ENCODE assay signal across 2 cellular contexts in the genomic region with DNA sequence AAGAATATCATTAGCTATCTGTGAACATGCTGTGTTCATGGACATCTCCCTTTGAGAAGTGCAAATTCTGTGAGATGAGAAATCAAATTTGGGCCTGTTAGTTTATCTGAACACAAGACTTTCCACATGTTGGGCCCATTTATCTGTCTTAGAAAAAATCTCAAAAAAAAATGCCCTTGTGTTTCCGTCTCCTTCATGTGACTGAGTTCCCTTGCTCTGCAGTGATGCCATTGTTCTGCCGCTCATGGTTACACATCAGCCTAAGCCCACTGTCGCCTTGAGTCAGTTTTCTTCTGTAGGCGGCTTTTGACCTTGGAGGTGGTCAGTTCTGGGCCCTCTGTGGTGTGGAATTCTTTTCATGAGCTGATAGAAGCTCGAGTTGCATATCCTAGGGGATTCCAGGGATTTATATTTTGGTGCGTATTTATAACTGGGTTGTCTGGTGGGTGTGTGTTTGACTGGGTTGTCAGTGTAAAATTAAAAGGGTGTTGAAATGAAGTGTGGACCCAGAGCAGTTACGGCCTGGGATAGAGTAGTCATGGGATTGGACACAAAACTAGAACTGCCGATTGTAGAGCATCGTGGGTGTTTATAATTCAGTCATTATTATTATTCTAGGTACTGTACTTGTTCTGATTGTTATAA.
TF ChIP-seq lines count a peak whose summit lies in the region.

No MANE protein-coding gene starts in this region.

TF ChIP-seq in HepG2, 621 proteins besides CTCF, POLR2A, EP300 and RAD21 (continued from another document):
- TF ChIP-seq, protein P1, sequence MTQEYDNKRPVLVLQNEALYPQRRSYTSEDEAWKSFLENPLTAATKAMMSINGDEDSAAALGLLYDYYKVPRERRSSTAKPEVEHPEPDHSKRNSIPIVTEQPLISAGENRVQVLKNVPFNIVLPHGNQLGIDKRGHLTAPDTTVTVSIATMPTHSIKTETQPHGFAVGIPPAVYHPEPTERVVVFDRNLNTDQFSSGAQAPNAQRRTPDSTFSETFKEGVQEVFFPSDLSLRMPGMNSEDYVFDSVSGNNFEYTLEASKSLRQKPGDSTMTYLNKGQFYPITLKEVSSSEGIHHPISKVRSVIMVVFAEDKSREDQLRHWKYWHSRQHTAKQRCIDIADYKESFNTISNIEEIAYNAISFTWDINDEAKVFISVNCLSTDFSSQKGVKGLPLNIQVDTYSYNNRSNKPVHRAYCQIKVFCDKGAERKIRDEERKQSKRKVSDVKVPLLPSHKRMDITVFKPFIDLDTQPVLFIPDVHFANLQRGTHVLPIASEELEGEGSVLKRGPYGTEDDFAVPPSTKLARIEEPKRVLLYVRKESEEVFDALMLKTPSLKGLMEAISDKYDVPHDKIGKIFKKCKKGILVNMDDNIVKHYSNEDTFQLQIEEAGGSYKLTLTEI (CRISPR knock-in tag; conservative IDR thresholded peaks at IDR 0.05), result no peak
- TF ChIP-seq TSC22D2 (CRISPR knock-in tag; IDR thresholded peaks at IDR 0.05; ENCODE audit: borderline replicate concordance) (no peak), NFE2L2 (IDR thresholded peaks at IDR 0.05; ENCODE audit: low read length) (no peak), TCF7 (IDR thresholded peaks at IDR 0.05; ENCODE audit: low read depth) (0 out of 2 replicates have a peak, but pooled peaks have one; percentile 0)
- TF ChIP-seq, protein P2, sequence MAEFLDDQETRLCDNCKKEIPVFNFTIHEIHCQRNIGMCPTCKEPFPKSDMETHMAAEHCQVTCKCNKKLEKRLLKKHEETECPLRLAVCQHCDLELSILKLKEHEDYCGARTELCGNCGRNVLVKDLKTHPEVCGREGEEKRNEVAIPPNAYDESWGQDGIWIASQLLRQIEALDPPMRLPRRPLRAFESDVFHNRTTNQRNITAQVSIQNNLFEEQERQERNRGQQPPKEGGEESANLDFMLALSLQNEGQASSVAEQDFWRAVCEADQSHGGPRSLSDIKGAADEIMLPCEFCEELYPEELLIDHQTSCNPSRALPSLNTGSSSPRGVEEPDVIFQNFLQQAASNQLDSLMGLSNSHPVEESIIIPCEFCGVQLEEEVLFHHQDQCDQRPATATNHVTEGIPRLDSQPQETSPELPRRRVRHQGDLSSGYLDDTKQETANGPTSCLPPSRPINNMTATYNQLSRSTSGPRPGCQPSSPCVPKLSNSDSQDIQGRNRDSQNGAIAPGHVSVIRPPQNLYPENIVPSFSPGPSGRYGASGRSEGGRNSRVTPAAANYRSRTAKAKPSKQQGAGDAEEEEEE (CRISPR knock-in tag; IDR thresholded peaks at IDR 0.05; ENCODE audit: borderline replicate concordance), result no peak

TF ChIP-seq in GM12878, 131 proteins besides CTCF, POLR2A, EP300 and RAD21 (continued from another document):
- TF ChIP-seq, protein P3, sequence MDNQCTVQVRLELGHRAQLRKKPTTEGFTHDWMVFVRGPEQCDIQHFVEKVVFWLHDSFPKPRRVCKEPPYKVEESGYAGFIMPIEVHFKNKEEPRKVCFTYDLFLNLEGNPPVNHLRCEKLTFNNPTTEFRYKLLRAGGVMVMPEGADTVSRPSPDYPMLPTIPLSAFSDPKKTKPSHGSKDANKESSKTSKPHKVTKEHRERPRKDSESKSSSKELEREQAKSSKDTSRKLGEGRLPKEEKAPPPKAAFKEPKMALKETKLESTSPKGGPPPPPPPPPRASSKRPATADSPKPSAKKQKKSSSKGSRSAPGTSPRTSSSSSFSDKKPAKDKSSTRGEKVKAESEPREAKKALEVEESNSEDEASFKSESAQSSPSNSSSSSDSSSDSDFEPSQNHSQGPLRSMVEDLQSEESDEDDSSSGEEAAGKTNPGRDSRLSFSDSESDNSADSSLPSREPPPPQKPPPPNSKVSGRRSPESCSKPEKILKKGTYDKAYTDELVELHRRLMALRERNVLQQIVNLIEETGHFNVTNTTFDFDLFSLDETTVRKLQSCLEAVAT (IDR thresholded peaks at IDR 0.05), result peak; percentile 90
TF ChIP-seq in GM12878: peak in this region for 1.
